Comparison of ENCODE assay signal across 14 cellular contexts in the genomic region with DNA sequence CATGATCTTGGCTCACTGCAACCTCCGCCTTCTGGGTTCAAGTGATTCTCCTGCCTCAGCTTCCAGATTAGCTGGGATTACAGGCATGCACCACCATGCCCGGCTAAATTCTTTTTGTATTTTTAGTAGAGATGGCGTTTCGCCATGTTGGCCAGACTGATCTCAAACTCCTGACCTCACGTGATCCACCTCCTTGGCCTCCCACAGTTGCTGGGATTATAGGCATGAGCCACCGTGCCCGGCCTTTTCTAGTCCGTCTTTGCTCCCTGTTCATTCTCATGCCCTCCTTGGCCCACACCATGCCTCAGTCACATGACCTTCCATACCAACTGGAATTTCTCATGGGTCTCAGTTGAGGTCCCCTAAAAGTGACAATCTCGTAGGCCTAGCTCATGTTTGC.
DNase-seq lines count a peak whose midpoint lies in the region; ATAC-seq and TF ChIP-seq lines count a peak whose summit lies in the region.
"Had no signal": no experiment of that assay in that cellular context is flagged by ENCODE, and none has a peak within 500 bp of the region (broad histone marks: within the 10 kb centered on the region; RNA-seq: fewer than 3 reads in every experiment).

No MANE protein-coding gene starts in this region.

- ATAC-seq in gastroesophageal sphincter (no peak), gastrocnemius medialis (no peak), HG03139 (IDR thresholded peaks at IDR 0.05; ENCODE audit: unreplicated experiment) (no peak)
- ATAC-seq: GM12878 had no signal

- intact Hi-C loops in left ventricle myocardium inferior (cut with micrococcal nuclease) (no loop called here), gastrocnemius medialis (cut with DNase I; ENCODE audit: low total_unique reads) (loop anchor here (2.0 to 10.0 kb wide), 4 partner anchors 87 to 269 kb away; partner anchors contain the start of genes RSL1D1, SNX29 and ZC3H7A), transverse colon (cut with DNase I; ENCODE audit: low total_unique reads) (loop anchor here (10.0 kb wide), 1 partner anchor 199 kb away; no protein-coding TSS in a partner anchor)

- TF ChIP-seq CTCF in left ventricle myocardium inferior (IDR thresholded peaks at IDR 0.05; ENCODE audit: borderline replicate concordance), result no peak
- TF ChIP-seq CTCF in right atrium auricular region (IDR thresholded peaks at IDR 0.05), result no peak
- TF ChIP-seq CTCF in gastroesophageal sphincter (IDR thresholded peaks at IDR 0.05), result no peak
- no peak for TF ChIP-seq CTCF in gastrocnemius medialis (IDR thresholded peaks at IDR 0.05 in 4 of 5, conservative IDR thresholded peaks at IDR 0.05 in 1 of 5)
- no peak for TF ChIP-seq CTCF in endothelial cell (IDR thresholded peaks at IDR 0.05; ENCODE audit: unreplicated experiment)
- TF ChIP-seq CTCF in transverse colon (IDR thresholded peaks at IDR 0.05), result no peak

- H3K36me3 ChIP-seq in left ventricle myocardium inferior, result no peaks in the 10 kb centered on the region
- no peaks in the 10 kb centered on the region for H3K36me3 ChIP-seq in right atrium auricular region
- H3K36me3 ChIP-seq in gastroesophageal sphincter, result peaks cover 0 to 18% of the 10 kb centered on the region in 2 donors
- H3K36me3 ChIP-seq in gastrocnemius medialis, result no peaks in the 10 kb centered on the region
- no peaks in the 10 kb centered on the region for H3K36me3 ChIP-seq in transverse colon

- H3K27ac ChIP-seq in left ventricle myocardium inferior (replicated peaks), result peak overlapping the region; percentile 86
- H3K27ac ChIP-seq in right atrium auricular region, result peak overlapping the region in 1 of 2 donors; percentile 81
- peak overlapping the region in 3 of 4 donors; percentile 26 to 77 (median 69) for H3K27ac ChIP-seq in gastroesophageal sphincter
- H3K27ac ChIP-seq in gastrocnemius medialis, result peak overlapping the region; percentile 13 to 77 (median 72)
- H3K27ac ChIP-seq in transverse colon, result peak overlapping the region in 2 of 4 donors; percentile 58 to 76

- H3K4me1 Mint-ChIP-seq in endothelial cell (ENCODE audit: unreplicated experiment), result peaks cover 6% of the 10 kb centered on the region

- TF ChIP-seq POLR2A in gastroesophageal sphincter (IDR thresholded peaks at IDR 0.05) (no peak), gastrocnemius medialis (IDR thresholded peaks at IDR 0.05) (no peak), transverse colon (IDR thresholded peaks at IDR 0.05) (no peak)

- no peak overlapping the region for H3K4me3 Mint-ChIP-seq in endothelial cell (ENCODE audit: unreplicated experiment)

- 87 to 95% methylated on average over 3 to 7 of the region's 9 CpGs for WGBS in gastroesophageal sphincter (ENCODE audit: low coverage in 1 of 2), 2 donors
- WGBS in transverse colon (ENCODE audit: low coverage in 1 of 2), 2 donors, result 91 to 92% methylated on average over 4 to 9 of the region's 9 CpGs

- no peak for DNase-seq in left ventricle myocardium inferior
- no peak for DNase-seq in right atrium auricular region (ENCODE audit: low spot score)
- DNase-seq in gastrocnemius medialis, result peak in 1 of 2 donors; percentile 33
- DNase-seq in endothelial cell (ENCODE audit: low spot score), result no peak
- DNase-seq in activated naive CD4-positive, alpha-beta T cell treated with Interleukin-2 at 50 U/mL for 16 hours, result no peak
- DNase-seq in transverse colon, result no peak
- DNase-seq: KG1, NCI-H1105, NCI-H187 treated with DMSO at 0.1 percent for 48 hours, NCI-H446, SHP77 had no signal

- H3K27ac Mint-ChIP-seq in endothelial cell (ENCODE audit: unreplicated experiment), result no peak overlapping the region

- H3K9me3 Mint-ChIP-seq in endothelial cell (ENCODE audit: unreplicated experiment), result no peaks in the 10 kb centered on the region

- in situ Hi-C loops in gastrocnemius medialis (cut with MboI; ENCODE audit: low sequenced_read_pairs in 4 of 4) (loop anchor here in 3 of 4 donors (10.0 to 25.0 kb wide), 3 partner anchors 89 to 676 kb away; partner anchors contain the start of genes SNX29 (in 2 of the 3) and RSL1D1 (in 1 of the 3)), transverse colon (cut with MboI; ENCODE audit: low pct_ligation_motif_present in 1 of 4, low pct_unique_long_range_greater_than_20kb in 1 of 4, low sequenced_read_pairs in 3 of 4) (loop anchor here in 3 of 4 donors (10.0 to 25.0 kb wide), 3 partner anchors 101 to 676 kb away; partner anchors contain the start of gene TNFRSF17 (in 2 of the 3))

- TF ChIP-seq EP300 in gastroesophageal sphincter (IDR thresholded peaks at IDR 0.05), result no peak
- TF ChIP-seq EP300 in transverse colon (IDR thresholded peaks at IDR 0.05; ENCODE audit: low read depth), result no peak

- H3K4me3 ChIP-seq in left ventricle myocardium inferior (no peak overlapping the region), right atrium auricular region (no peak overlapping the region), gastroesophageal sphincter (no peak overlapping the region), gastrocnemius medialis (no peak overlapping the region), transverse colon (no peak overlapping the region)
- H3K4me3 ChIP-seq: GM12878 had no signal

- peaks cover 5% of the 10 kb centered on the region for H3K36me3 Mint-ChIP-seq in endothelial cell (ENCODE audit: low read depth, unreplicated experiment)

- H3K9me3 ChIP-seq in left ventricle myocardium inferior (replicated peaks), result no peaks in the 10 kb centered on the region
- no peaks in the 10 kb centered on the region for H3K9me3 ChIP-seq in right atrium auricular region
- H3K9me3 ChIP-seq in gastroesophageal sphincter, result no peaks in the 10 kb centered on the region
- no peaks in the 10 kb centered on the region for H3K9me3 ChIP-seq in gastrocnemius medialis
- no peaks in the 10 kb centered on the region for H3K9me3 ChIP-seq in transverse colon

- H3K4me1 ChIP-seq in left ventricle myocardium inferior (peaks cover 38% of the 10 kb centered on the region), right atrium auricular region (peaks cover 0 to 14% of the 10 kb centered on the region in 2 donors), gastroesophageal sphincter (peaks cover 0 to 25% (median 6%) of the 10 kb centered on the region in 3 donors), gastrocnemius medialis (peaks cover 12 to 17% of the 10 kb centered on the region in 2 donors), transverse colon (peaks cover 0 to 8% (median 0%) of the 10 kb centered on the region in 4 donors)

- no peaks in the 10 kb centered on the region for H3K27me3 Mint-ChIP-seq in endothelial cell (ENCODE audit: unreplicated experiment)

- no peaks in the 10 kb centered on the region for H3K27me3 ChIP-seq in left ventricle myocardium inferior (ENCODE audit: low read depth)
- no peaks in the 10 kb centered on the region for H3K27me3 ChIP-seq in right atrium auricular region
- H3K27me3 ChIP-seq in gastroesophageal sphincter, result no peaks in the 10 kb centered on the region
- H3K27me3 ChIP-seq in gastrocnemius medialis, result no peaks in the 10 kb centered on the region
- H3K27me3 ChIP-seq in transverse colon, result no peaks in the 10 kb centered on the region
